ENCODE assay signal across 29 cellular contexts in genomic region chr2:201926071-201926470, GRCh38.
"Had no signal": no experiment of that assay in that cellular context is flagged by ENCODE, and none has a peak within 500 bp of the region (broad histone marks: within the 10 kb centered on the region; RNA-seq: fewer than 3 reads in every experiment).

No MANE protein-coding gene starts in this region.

- H3K36me3 Mint-ChIP-seq: activated naive CD4-positive, alpha-beta T cell treated with anti-CD3 and anti-CD28 coated beads, Interleukin-2, amount 10 ng/mL, durations not matched to agents 7 days and 5 days; activated naive CD8-positive, alpha-beta T cell treated with anti-CD3 and anti-CD28 coated beads for 36 hours had no signal

- H3K36me3 ChIP-seq: adrenal gland, MG63, SJSA1 had no signal

- H3K4me3 ChIP-seq: adrenal gland, MG63, SJSA1 had no signal

- ATAC-seq: activated CD4-positive, alpha-beta T cell treated with anti-CD3 and anti-CD28 coated beads for 36 hours; activated T-cell treated with anti-CD3 and anti-CD28 coated beads, Interleukin-2, amount 50 U/mL, for 72 hours; Panc1; Right ventricle myocardium inferior; T-helper 17 cell had no signal

- H3K27me3 ChIP-seq: adrenal gland, MG63, SJSA1 had no signal

- H3K9ac ChIP-seq: KMS-11 had no signal

- H3K27ac ChIP-seq: adrenal gland, KMS-11, SJSA1, VCaP had no signal

- H3K9me3 ChIP-seq: adrenal gland, MG63, SJSA1 had no signal

- H3K9me3 Mint-ChIP-seq: activated CD4-positive, alpha-beta memory T cell treated with anti-CD3 and anti-CD28 coated beads, Interleukin-2, amount 10 ng/mL, durations not matched to agents 7 days and 5 days; activated naive CD8-positive, alpha-beta T cell treated with anti-CD3 and anti-CD28 coated beads for 36 hours; activated T-helper 2 cell treated with anti-CD3 and anti-CD28 coated beads, Interferon-gamma antibody, Interleukin-2, Interleukin-4, amounts not matched to agents 10 μg/mL and 5 μg/mL and 100 μg/mL, durations not matched to agents 14 hours and 24 hours and 36 hours had no signal

- H3K4me1 Mint-ChIP-seq: activated CD4-positive, alpha-beta memory T cell treated with anti-CD3 and anti-CD28 coated beads, Interleukin-2, amount 10 ng/mL, durations not matched to agents 7 days and 5 days; activated CD4-positive, alpha-beta T cell treated with anti-CD3 and anti-CD28 coated beads for 36 hours; activated naive CD4-positive, alpha-beta T cell treated with anti-CD3 and anti-CD28 coated beads, Interleukin-2, amount 10 ng/mL, durations not matched to agents 7 days and 5 days; activated naive CD8-positive, alpha-beta T cell treated with anti-CD3 and anti-CD28 coated beads for 36 hours; T-helper 17 cell had no signal

- DNase-seq: activated CD4-positive, alpha-beta memory T cell treated with anti-CD3 and anti-CD28 coated beads, Interleukin-2, amount 10 ng/mL, durations not matched to agents 7 days and 5 days; activated CD4-positive, alpha-beta T cell treated with anti-CD3 and anti-CD28 coated beads for 36 hours; activated CD4-positive, alpha-beta T cell treated with anti-CD3 and anti-CD28 coated beads, Interleukin-2, amount 50 U/mL, for 1 hour; activated gamma-delta T cell treated with Interleukin-2 at 50 U/mL for 16 hours; activated naive CD4-positive, alpha-beta T cell treated with anti-CD3 and anti-CD28 coated beads, Interleukin-2, amount 10 ng/mL, durations not matched to agents 7 days and 5 days; activated naive CD8-positive, alpha-beta T cell treated with anti-CD3 and anti-CD28 coated beads for 36 hours; activated T-cell treated with anti-CD3 and anti-CD28 coated beads, Interleukin-2, amount 50 U/mL, for 72 hours; adrenal gland; anterior cingulate cortex; MG63; MV-4-11; NCI-H1092 treated with DMSO at 0.1 percent for 48 hours; NCI-H1417 treated with DMSO at 0.1 percent for 48 hours; NCI-H1694; NCI-H2029; NCI-H345; NCI-H510A treated with DMSO at 0.1 percent for 48 hours; NCI-H69; NK-92 treated with Interleukin-12 subunit alpha and Interleukin-12 subunit beta, amount 100 ng/mL, for 24 hours; OCI-M1; RPMI8226; T-helper 17 cell; T1000 had no signal

- H3K4me1 ChIP-seq: adrenal gland had no signal

- H3K27ac Mint-ChIP-seq: activated CD4-positive, alpha-beta memory T cell treated with anti-CD3 and anti-CD28 coated beads, Interleukin-2, amount 10 ng/mL, durations not matched to agents 7 days and 5 days; activated CD4-positive, alpha-beta T cell treated with anti-CD3 and anti-CD28 coated beads for 36 hours; activated naive CD4-positive, alpha-beta T cell treated with anti-CD3 and anti-CD28 coated beads, Interleukin-2, amount 10 ng/mL, durations not matched to agents 7 days and 5 days; activated naive CD8-positive, alpha-beta T cell treated with anti-CD3 and anti-CD28 coated beads for 36 hours; activated T-cell treated with anti-CD3 and anti-CD28 coated beads, Interleukin-2, amount 50 U/mL, for 72 hours; activated T-helper 2 cell treated with anti-CD3 and anti-CD28 coated beads, Interferon-gamma antibody, Interleukin-2, Interleukin-4, amounts not matched to agents 10 μg/mL and 5 μg/mL and 100 μg/mL, durations not matched to agents 14 hours and 24 hours and 36 hours; T-helper 17 cell had no signal

- H3K4me2 ChIP-seq: KMS-11 had no signal

- H3K4me3 Mint-ChIP-seq: activated CD4-positive, alpha-beta memory T cell treated with anti-CD3 and anti-CD28 coated beads, Interleukin-2, amount 10 ng/mL, durations not matched to agents 7 days and 5 days; activated CD4-positive, alpha-beta T cell treated with anti-CD3 and anti-CD28 coated beads for 36 hours; activated naive CD4-positive, alpha-beta T cell treated with anti-CD3 and anti-CD28 coated beads, Interleukin-2, amount 10 ng/mL, durations not matched to agents 7 days and 5 days; activated naive CD8-positive, alpha-beta T cell treated with anti-CD3 and anti-CD28 coated beads for 36 hours; activated T-cell treated with anti-CD3 and anti-CD28 coated beads, Interleukin-2, amount 50 U/mL, for 72 hours; T-helper 17 cell had no signal
